9 cellular contexts compared by ENCODE assay signal in genomic region chr15:50880651-50881114, GRCh38. TPM values are rescaled to one million over a fixed set of nuclear protein-coding genes. Genes with fewer than 3 reads are reported as not detected.
DNase-seq lines count a peak whose midpoint lies in the region; ATAC-seq and TF ChIP-seq lines count a peak whose summit lies in the region.
"Had no signal": no experiment of that assay in that cellular context is flagged by ENCODE, and none has a peak within 500 bp of the region (broad histone marks: within the 10 kb centered on the region; RNA-seq: fewer than 3 reads in every experiment).

No MANE protein-coding gene starts in this region.

- peak; percentile 80 for DNase-seq in AG09309 (ENCODE audit: low read depth)
- peak; percentile 86 for DNase-seq in MV-4-11 (lab: John Stamatoyannopoulos, UW)
- peak; percentile 94 for DNase-seq in dedifferentiated amniotic fluid mesenchymal stem cell (ENCODE audit: extremely low spot score)
- no peak for DNase-seq in head of caudate nucleus
- DNase-seq in A172 (ENCODE audit: low spot score), result no peak
- no peak for DNase-seq in HAP-1 (ENCODE audit: low spot score in 2 of 2)
- DNase-seq: stimulated activated CD4-positive, alpha-beta T cell treated with anti-CD3 and anti-CD28 coated beads, Interleukin-15, amount 100 ng/mL, for 24 hours had no signal

- no peaks in the 10 kb centered on the region for H3K27me3 ChIP-seq in HAP-1 (ENCODE audit: low read depth)

- ATAC-seq in GM19397 (IDR thresholded peaks at IDR 0.05; ENCODE audit: unreplicated experiment) (peak; percentile 28), GM21360 (IDR thresholded peaks at IDR 0.05; ENCODE audit: unreplicated experiment) (no peak)

- H3K9me3 ChIP-seq in HAP-1, result no peaks in the 10 kb centered on the region

- TF ChIP-seq CTCF in AG09309 (IDR thresholded peaks at IDR 0.05; ENCODE audit: control insufficient read depth, insufficient read depth, low read depth, low read length, missing control alignments), result no peak

- intact Hi-C loops in head of caudate nucleus (cut with DNase I), result no loop called here

- in situ Hi-C loops in HAP-1 (cut with MboI; ENCODE audit: low sequenced_read_pairs), result loop anchor here (5.0 kb wide), 1 partner anchor 213 kb away; no protein-coding TSS in a partner anchor

- H3K4me3 ChIP-seq in AG09309 (ENCODE audit: control insufficient read depth, low read depth, low read length), result no peak overlapping the region
- no peak overlapping the region for H3K4me3 ChIP-seq in HAP-1

- H3K4me1 ChIP-seq in HAP-1, result peaks cover 5% of the 10 kb centered on the region; the same call in 1 of the 2 replicates

- no peaks in the 10 kb centered on the region for H3K36me3 ChIP-seq in HAP-1 (replicated peaks)

RNA-seq across cellular contexts. Expression of gene AP4E1, which starts 27.8 kb away (rescaled TPM):
- total RNA-seq in A172 (2014; rRNA removed; shearing (Covaris generic)), result 14.5 and 16.3 TPM in 2 replicates

Comparison
In these comparisons a context has a peak if more than half of its experiments do, and no peak if none do; other contexts are left out.
1. DNase-seq: peak in AG09309 (single experiment), MV-4-11 (single experiment) and dedifferentiated amniotic fluid mesenchymal stem cell (single experiment); none in head of caudate nucleus (0 of 42), A172 (single experiment) and HAP-1 (0 of 2).